8 cellular contexts compared by ENCODE assay signal in genomic region chr1:45521413-45522323, GRCh38. TPM values are rescaled to one million over a fixed set of nuclear protein-coding genes. Genes with fewer than 3 reads are reported as not detected.
DNase-seq lines count a peak whose midpoint lies in the region; ATAC-seq, FAIRE-seq and TF ChIP-seq lines count a peak whose summit lies in the region.

Gene PRDX1 (minus strand): TSS chr1:45521884. CDS start chr1:45519043, 2,841 bp downstream.

- H3K9me3 ChIP-seq in HepG2 (ENCODE audit: low read length), result no peaks in the 10 kb centered on the region

- no peaks in the 10 kb centered on the region for H3K9me3 Mint-ChIP-seq in dendritic cell treated with granulocyte-macrophage colony-stimulating factor and Interleukin-4, amounts not matched to agents 40 ng/mL and 50 ng/mL, for 4 days

- peak within 1 kb of the TSS; percentile 71 for H3K4me3 ChIP-seq in BJ (ENCODE audit: low read depth, low read length)
- peak within 1 kb of the TSS; percentile 95 to 99 (median 96) for H3K4me3 ChIP-seq in HepG2 (replicated peaks in 1 of 3; ENCODE audit: insufficient read depth in 1 of 3, low read depth in 2 of 3, low read length in 3 of 3)

- TF ChIP-seq POLR2A in HepG2 (IDR thresholded peaks at IDR 0.05; ENCODE audit: insufficient read depth in 1 of 2, low read depth in 2 of 2, low read length in 2 of 2), result peak; percentile 99 to 100

- TF ChIP-seq EP300 in HepG2 (IDR thresholded peaks at IDR 0.05; ENCODE audit: low read depth in 2 of 2, low read length in 2 of 2), result peak in 1 of 2 experiments; percentile 85; a peak in 3 of 4 replicates
- TF ChIP-seq EP300 in HepG2 (CRISPR knock-in tag; IDR thresholded peaks at IDR 0.05; ENCODE audit: borderline replicate concordance), result peak; percentile 89

- WGBS in HepG2 (ENCODE audit: low lambda C conversion rate), result 2% methylated on average over 8 of the region's 72 CpGs

- H3K4me1 ChIP-seq in HepG2 (ENCODE audit: insufficient read depth, low read length), result peaks cover 72% of the 10 kb centered on the region

- H3K27me3 Mint-ChIP-seq in dendritic cell treated with granulocyte-macrophage colony-stimulating factor and Interleukin-4, amounts not matched to agents 40 ng/mL and 50 ng/mL, for 4 days, result no peaks in the 10 kb centered on the region

- peak; percentile 86 for ATAC-seq in GM19324 (IDR thresholded peaks at IDR 0.05; ENCODE audit: low FRiP score, unreplicated experiment)
- ATAC-seq in HG03469 (IDR thresholded peaks at IDR 0.05; ENCODE audit: unreplicated experiment), result peak; percentile 61
- ATAC-seq in HepG2, result peak; percentile 82

- H3K4me1 Mint-ChIP-seq in dendritic cell treated with granulocyte-macrophage colony-stimulating factor and Interleukin-4, amounts not matched to agents 40 ng/mL and 50 ng/mL, for 4 days (ENCODE audit: low read depth), result peaks cover 53% of the 10 kb centered on the region

- H2AFZ ChIP-seq in HepG2 (ENCODE audit: low read length), result no peak within 1 kb of the TSS

- FAIRE-seq in HepG2 (lab: Jason Lieb, UNC), result peak; percentile 8

- TF ChIP-seq RAD21 in HepG2 (CRISPR knock-in tag; IDR thresholded peaks at IDR 0.05), result peak; percentile 66

- H3K36me3 ChIP-seq in BJ (ENCODE audit: control insufficient read depth, insufficient read depth, low read length) (peaks cover 7% of the 10 kb centered on the region), HepG2 (replicated peaks in 1 of 2; ENCODE audit: control insufficient read depth in 1 of 2, insufficient read depth in 2 of 2, low read length in 2 of 2) (peaks cover 2 to 17% of the 10 kb centered on the region in 2 experiments; a peak in 4 of 5 replicates)

- peaks cover 50% of the 10 kb centered on the region for H3K79me2 ChIP-seq in HepG2 (ENCODE audit: insufficient read depth, low read length)

- POLR2A ChIA-PET in BJ (lab: Charles Lee) (interaction anchor here (0.6 to 1.8 kb wide), 11 partner anchors 8 to 703 kb away, joined by 3 to 13 read pairs (median 3); partner anchors contain the start of genes AKR1A1, GPBP1L1, MMACHC and NASP), HepG2 (lab: Yijun Ruan, JAX) (interaction anchor here (0.6 to 13.3 kb wide), 32 partner anchors 9 to 800 kb away, joined by 3 to 690 read pairs (median 4); partner anchors contain the start of genes AKR1A1, CCDC163, GPBP1L1 and HECTD3)

- DNase-seq in BJ (ENCODE audit: low read depth) (peak; percentile 75), NCI-H526 treated with DMSO at 0.1 percent for 48 hours (lab: John Stamatoyannopoulos, UW) (peak; percentile 97), HepG2 (ENCODE audit: low spot score) (peak; percentile 94)
- DNase-seq in activated CD4-positive, alpha-beta T cell treated with anti-CD3 and anti-CD28 coated beads, Interleukin-2, amount 50 U/mL, for 24 hours (ENCODE audit: low read depth in 1 of 2, low spot score in 1 of 2), result peak; percentile 98 to 99
- peak; percentile 98 for DNase-seq in stimulated activated CD4-positive, alpha-beta T cell treated with anti-CD3 and anti-CD28 coated beads, Interleukin-4, amount 100 ng/mL, for 1 hour

- H3K27me3 ChIP-seq in BJ (ENCODE audit: control insufficient read depth, insufficient read depth, low read length) (no peaks in the 10 kb centered on the region), HepG2 (ENCODE audit: control insufficient read depth in 1 of 2, insufficient read depth in 2 of 2, low read length in 2 of 2) (no peaks in the 10 kb centered on the region; a peak in 1 of 5 replicates)

- peaks cover 36% of the 10 kb centered on the region for H4K20me1 ChIP-seq in HepG2 (ENCODE audit: insufficient read depth, low read length)

- peak within 1 kb of the TSS; percentile 95 for H3K4me3 Mint-ChIP-seq in dendritic cell treated with granulocyte-macrophage colony-stimulating factor and Interleukin-4, amounts not matched to agents 40 ng/mL and 50 ng/mL, for 4 days

- H3K4me2 ChIP-seq in HepG2 (ENCODE audit: low read depth, low read length), result peak within 1 kb of the TSS; percentile 98

- in situ Hi-C loops in HepG2 (cut with HindIII; ENCODE audit: extremely low pct_ligation_motif_present, low pct_unique_long_range_greater_than_20kb), result no loop called here

- peaks cover 51% of the 10 kb centered on the region for H3K36me3 Mint-ChIP-seq in dendritic cell treated with granulocyte-macrophage colony-stimulating factor and Interleukin-4, amounts not matched to agents 40 ng/mL and 50 ng/mL, for 4 days (ENCODE audit: low read depth)

- TF ChIP-seq CTCF in BJ (IDR thresholded peaks at IDR 0.05; ENCODE audit: insufficient read depth, low read depth, low read length) (peak; percentile 33; the same call in 1 of the 2 replicates), HepG2 (CRISPR knock-in tag; IDR thresholded peaks at IDR 0.05) (peak; percentile 47)

- intact Hi-C loops in dendritic cell treated with granulocyte-macrophage colony-stimulating factor and Interleukin-4, amounts not matched to agents 40 ng/mL and 50 ng/mL, for 4 days (cut with micrococcal nuclease), result loop anchor here (1.0 to 2.0 kb wide), 2 partner anchors 23 to 29 kb away; partner anchors contain the start of gene AKR1A1
- intact Hi-C loops in HepG2 (cut with micrococcal nuclease; ENCODE audit: unreplicated experiment), result loop anchor here (1.0 kb wide), 1 partner anchor 24 kb away; no protein-coding TSS in a partner anchor

- H3K9ac ChIP-seq in HepG2 (ENCODE audit: insufficient read depth, low read depth, low read length), result peak within 1 kb of the TSS; percentile 100

- CTCF ChIA-PET in BJ (lab: Yijun Ruan, JAX) (interaction anchor here (0.7 to 2.4 kb wide), 8 partner anchors 9 to 160 kb away, joined by 3 to 10 read pairs (median 3); no protein-coding TSS in a partner anchor), HepG2 (lab: Yijun Ruan, JAX; ENCODE audit: low intra/inter-chr PET ratio, low total read pairs) (no interaction called here)

- peak within 1 kb of the TSS; percentile 100 for H3K27ac ChIP-seq in HepG2 (ENCODE audit: extremely low read length, insufficient read depth, low read length)

- TSS peak; percentile 73 for BruUV-seq in HepG2 (replicated peaks; lab: Mats Ljungman, UMichigan)

- H3K27ac Mint-ChIP-seq in dendritic cell treated with granulocyte-macrophage colony-stimulating factor and Interleukin-4, amounts not matched to agents 40 ng/mL and 50 ng/mL, for 4 days, result peak within 1 kb of the TSS; percentile 98

TF ChIP-seq in HepG2, 621 proteins besides CTCF, POLR2A, EP300 and RAD21 (continues in another document):
- TF ChIP-seq ZNF772 (CRISPR knock-in tag; IDR thresholded peaks at IDR 0.05) (peak; percentile 69; the same call in 1 of the 2 replicates), ZNF292 (CRISPR knock-in tag; IDR thresholded peaks at IDR 0.05; ENCODE audit: borderline replicate concordance, low read depth) (peak; percentile 69; the same call in 1 of the 2 replicates), NR0B2 (CRISPR knock-in tag; IDR thresholded peaks at IDR 0.05) (peak; percentile 81), RFX5 (IDR thresholded peaks at IDR 0.05; ENCODE audit: low read depth, low read length) (no peak; the same call in 1 of the 2 replicates), PRPF4 (IDR thresholded peaks at IDR 0.05; ENCODE audit: low read depth, low read length, poor library complexity, severe bottlenecking) (no peak), ZNF512 (CRISPR knock-in tag; IDR thresholded peaks at IDR 0.05) (0 out of 2 replicates have a peak, but pooled peaks have one; percentile 48), ZNF329 (CRISPR knock-in tag; IDR thresholded peaks at IDR 0.05; ENCODE audit: low read depth) (0 out of 2 replicates have a peak, but pooled peaks have one; percentile 62)

RNA-seq across cellular contexts. Expression of gene PRDX1, which starts in this region (rescaled TPM):
- polyA plus RNA-seq in BJ (2011; rRNA removed), result 414 and 752 TPM in 2 replicates
- 86.6 and 111 TPM in 2 replicates for polyA minus RNA-seq in BJ (2011; rRNA and poly(A)+ RNA removed)
- total RNA-seq in HepG2 (2016; rRNA removed; fragmentation: Illumina TruSeq; extraction: Trizol), result 1,898 and 2,651 TPM in 2 replicates
- 648 and 690 TPM in 2 replicates for total RNA-seq in HepG2 (2016; cell fraction: cytosol; rRNA removed; fragmentation: Illumina TruSeq; extraction: Trizol; ENCODE audit: low read depth)
- total RNA-seq in HepG2 (2016; cell fraction: insoluble cytoplasmic fraction; rRNA removed; fragmentation: Illumina TruSeq; extraction: Trizol), result 1,942 and 2,764 TPM in 2 replicates
- 688 and 689 TPM in 2 replicates for total RNA-seq in HepG2 (2016; cell fraction: membrane; rRNA removed; fragmentation: Illumina TruSeq; extraction: Trizol)
- total RNA-seq in HepG2 (2016; cell fraction: nucleus; rRNA removed; fragmentation: Illumina TruSeq; extraction: Trizol), result 599 and 644 TPM in 2 replicates
- 550 and 761 TPM in 2 replicates for polyA plus RNA-seq in HepG2 (2011; rRNA removed)
- 477 and 587 TPM in 2 replicates for polyA plus RNA-seq in HepG2 (2011; cell fraction: cytosol; rRNA removed)
- polyA plus RNA-seq in HepG2 (2011; cell fraction: nucleus; rRNA removed), result 93.4 and 123 TPM in 2 replicates
- polyA plus RNA-seq in HepG2 (2012), result 725 and 786 TPM in 2 replicates
- 598 and 600 TPM in 2 replicates for polyA plus RNA-seq in HepG2 (2016; cell fraction: cytosol; fragmentation: Illumina TruSeq; extraction: Trizol; ENCODE audit: low read depth)
- 2,458 and 2,666 TPM in 2 replicates for polyA plus RNA-seq in HepG2 (2016; cell fraction: insoluble cytoplasmic fraction; fragmentation: Illumina TruSeq; extraction: Trizol; ENCODE audit: low read depth)
- 496 and 500 TPM in 2 replicates for polyA plus RNA-seq in HepG2 (2016; cell fraction: membrane; fragmentation: Illumina TruSeq; extraction: Trizol; ENCODE audit: low read depth)
- 910 and 953 TPM in 2 replicates for polyA plus RNA-seq in HepG2 (2016; cell fraction: nucleus; fragmentation: Illumina TruSeq; extraction: Trizol; ENCODE audit: insufficient read depth, low read depth)
- 219 and 566 TPM in 2 replicates for polyA minus RNA-seq in HepG2 (2011; rRNA and poly(A)+ RNA removed; ENCODE audit: low replicate concordance)
- 202 and 238 TPM in 2 replicates for polyA minus RNA-seq in HepG2 (2011; cell fraction: cytosol; rRNA and poly(A)+ RNA removed)
- 82.1 and 96.2 TPM in 2 replicates for polyA minus RNA-seq in HepG2 (2011; cell fraction: nucleus; rRNA and poly(A)+ RNA removed)

Comparison
In these comparisons a context has a peak if more than half of its experiments do, and no peak if none do; other contexts are left out.
1. Peak in every context shown above with its lines: DNase-seq, ATAC-seq, H3K4me3 ChIP-seq and H3K27ac ChIP-seq.